2 cellular contexts compared by ENCODE assay signal in the genomic region with DNA sequence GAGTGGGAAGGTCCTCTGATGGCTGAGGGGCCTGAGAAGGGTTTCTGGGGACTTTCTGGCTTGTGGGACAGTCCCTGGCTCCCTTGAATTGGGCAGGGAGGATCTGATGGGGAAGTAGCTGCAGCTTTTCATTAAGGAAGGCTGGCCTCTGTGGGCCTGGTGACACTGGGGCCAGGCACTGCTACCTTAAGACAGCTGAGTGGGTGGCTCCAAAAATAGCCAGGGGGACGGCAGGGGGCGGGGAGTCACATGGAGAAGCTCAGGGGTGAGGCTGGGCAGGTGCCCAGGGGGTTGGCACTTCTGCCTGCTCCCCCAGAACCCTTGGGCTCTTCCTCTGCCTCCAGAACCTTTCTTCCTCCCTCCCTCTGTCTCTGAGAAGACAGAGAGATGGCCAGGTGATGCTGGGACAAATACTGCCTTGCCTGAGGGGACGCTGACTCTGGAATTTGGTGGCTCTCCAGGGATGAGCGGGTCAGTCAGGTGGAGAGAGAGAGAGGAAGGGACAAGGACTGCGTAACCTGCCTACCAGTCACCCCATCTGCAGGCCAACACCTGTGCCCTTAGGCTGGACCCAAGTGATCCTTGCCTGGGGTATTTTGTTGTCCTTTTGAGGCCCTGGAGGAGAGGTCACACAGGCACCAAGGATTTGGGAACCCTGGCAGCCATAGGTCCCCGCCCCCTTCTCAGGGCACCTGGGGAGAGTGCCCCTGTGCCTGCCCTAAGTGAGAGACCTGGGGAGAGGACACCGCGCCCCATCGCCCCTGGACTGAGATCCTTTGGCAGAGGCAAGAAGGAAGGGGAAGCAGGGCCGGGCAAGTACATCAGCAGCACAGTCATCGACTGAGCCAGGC.
TF ChIP-seq lines count a peak whose summit lies in the region.

No MANE protein-coding gene starts in this region.

TF ChIP-seq in K562, 482 proteins besides CTCF, POLR2A, EP300 and RAD21:
- TF ChIP-seq MEF2A (IDR thresholded peaks at IDR 0.05; ENCODE audit: control insufficient read depth, low read depth, low read length): peak; percentile 77
- peak; percentile 52; the same call in 1 of the 2 replicates for TF ChIP-seq EGR1 (conservative IDR thresholded peaks at IDR 0.05)
- TF ChIP-seq KLF1 (tag; IDR thresholded peaks at IDR 0.05): no peak
- no peak for TF ChIP-seq MTA1 (IDR thresholded peaks at IDR 0.05; ENCODE audit: borderline replicate concordance)
- no peak for TF ChIP-seq TCF15 (CRISPR knock-in tag; IDR thresholded peaks at IDR 0.05)
- TF ChIP-seq SLC30A9 (CRISPR knock-in tag; IDR thresholded peaks at IDR 0.05): no peak
- peak; percentile 67 for TF ChIP-seq MEF2D (tag; conservative IDR thresholded peaks at IDR 0.05; ENCODE audit: low read depth)
- TF ChIP-seq RBM39 (optimal IDR thresholded peaks at IDR 0.05; ENCODE audit: low read depth, low read length): no peak
- no peak for TF ChIP-seq TEAD4 (IDR thresholded peaks at IDR 0.05; ENCODE audit: low read length)
- no peak for TF ChIP-seq TEAD4 (CRISPR knock-in tag; IDR thresholded peaks at IDR 0.05; ENCODE audit: borderline replicate concordance)
- TF ChIP-seq TAL1 (IDR thresholded peaks at IDR 0.05): no peak

TF ChIP-seq in SK-N-SH, 30 proteins besides CTCF, POLR2A, EP300 and RAD21:
- TF ChIP-seq RXRA (IDR thresholded peaks at IDR 0.05; ENCODE audit: borderline replicate concordance, low read depth): no peak
